16 cellular contexts compared by ENCODE assay signal in genomic region chr12:109446869-109447268, GRCh38.
"Had no signal": no experiment of that assay in that cellular context is flagged by ENCODE, and none has a peak within 500 bp of the region (broad histone marks: within the 10 kb centered on the region; RNA-seq: fewer than 3 reads in every experiment).

No MANE protein-coding gene starts in this region.

- DNase-seq: activated CD4-positive, alpha-beta T cell treated with anti-CD3 and anti-CD28 coated beads, Interleukin-2, amount 10 ng/mL, durations not matched to agents 7 days and 5 days; activated CD4-positive, CD25-positive, alpha-beta regulatory T cell treated with anti-CD3 and anti-CD28 coated beads, Interleukin-2, amount 50 U/mL, for 72 hours; activated CD8-positive, alpha-beta T cell treated with anti-CD3 and anti-CD28 coated beads, Interleukin-2, amount 10 ng/mL, durations not matched to agents 7 days and 5 days; activated gamma-delta T cell treated with Interleukin-2 at 50 U/mL for 16 hours; aorta; brain microvascular endothelial cell; endodermal cell; head of caudate nucleus; kidney; stimulated activated CD4-positive, alpha-beta T cell treated with anti-CD3 and anti-CD28 coated beads, Interleukin-12 subunit alpha, Interleukin-12 subunit beta, amount 100 ng/mL, for 4 hours; substantia nigra; thyroid gland; WERI-Rb-1 had no signal

- FAIRE-seq: kidney had no signal

- H3K9me3 ChIP-seq: gastroesophageal sphincter, thyroid gland had no signal

- H3K27ac ChIP-seq: brain microvascular endothelial cell, coronary artery, gastroesophageal sphincter, thyroid gland, WERI-Rb-1 had no signal

- H3K27me3 ChIP-seq: brain microvascular endothelial cell, gastroesophageal sphincter, thyroid gland had no signal

- ATAC-seq: activated CD8-positive, alpha-beta T cell treated with anti-CD3 and anti-CD28 coated beads, Interleukin-2, amount 10 ng/mL, durations not matched to agents 7 days and 5 days; gastroesophageal sphincter; SK-N-SH treated with all-trans-retinoic acid at 6 μM for 48 hours had no signal

- H3K4me3 ChIP-seq: coronary artery, gastroesophageal sphincter, thyroid gland had no signal
